Comparison of ENCODE assay signal across 18 cellular contexts in genomic region chr6:150698421-150698820, GRCh38.
DNase-seq lines count a peak whose midpoint lies in the region; ATAC-seq, FAIRE-seq and TF ChIP-seq lines count a peak whose summit lies in the region.
"Had no signal": no experiment of that assay in that cellular context is flagged by ENCODE, and none has a peak within 500 bp of the region (broad histone marks: within the 10 kb centered on the region; RNA-seq: fewer than 3 reads in every experiment).

No MANE protein-coding gene starts in this region.

- H3K4me3 ChIP-seq in mucosa of descending colon (no peak overlapping the region), lower leg skin (ENCODE audit: low read depth, poor library complexity, severe bottlenecking) (no peak overlapping the region)
- H3K4me3 ChIP-seq: coronary artery, hepatocyte, MG63, PC-9 had no signal

- no peaks in the 10 kb centered on the region for H3K36me3 ChIP-seq in mucosa of descending colon (ENCODE audit: low read depth)
- H3K36me3 ChIP-seq: brain microvascular endothelial cell, MG63 had no signal

- peaks cover 44 to 56% (median 50%) of the 10 kb centered on the region in 3 donors for H3K4me1 Mint-ChIP-seq in IgD-negative memory B cell
- peaks cover 4% of the 10 kb centered on the region for H3K4me1 Mint-ChIP-seq in activated naive CD8-positive, alpha-beta T cell treated with anti-CD3 and anti-CD28 coated beads for 36 hours

- peaks cover 2% of the 10 kb centered on the region for H3K36me3 Mint-ChIP-seq in IgD-negative memory B cell
- H3K36me3 Mint-ChIP-seq in activated naive CD8-positive, alpha-beta T cell treated with anti-CD3 and anti-CD28 coated beads for 36 hours: no peaks in the 10 kb centered on the region
- H3K36me3 Mint-ChIP-seq: natural killer cell treated with Interleukin-12 subunit alpha and Interleukin-12 subunit beta and Interleukin-15 and Interleukin-18, amount 100 ng/mL, for 72 hours had no signal

- no peaks in the 10 kb centered on the region for H3K9me3 ChIP-seq in mucosa of descending colon
- H3K9me3 ChIP-seq: MG63 had no signal

- no peak for FAIRE-seq in RCC 7860 (lab: Jason Lieb, UNC)

- peak overlapping the region in 3 of 4 donors; percentile 7 to 87 (median 72) for H3K4me3 Mint-ChIP-seq in IgD-negative memory B cell
- no peak overlapping the region for H3K4me3 Mint-ChIP-seq in activated naive CD8-positive, alpha-beta T cell treated with anti-CD3 and anti-CD28 coated beads for 36 hours
- H3K4me3 Mint-ChIP-seq: natural killer cell treated with Interleukin-12 subunit alpha and Interleukin-12 subunit beta and Interleukin-15 and Interleukin-18, amount 100 ng/mL, for 72 hours; T-helper 2 cell treated with Interferon-gamma antibody and Interleukin-4, amounts not matched to agents 5 μg/mL and 100 μg/mL, for 36 hours had no signal

- H3K27me3 Mint-ChIP-seq in IgD-negative memory B cell: no peaks in the 10 kb centered on the region
- H3K27me3 Mint-ChIP-seq in activated naive CD8-positive, alpha-beta T cell treated with anti-CD3 and anti-CD28 coated beads for 36 hours: peaks cover 4% of the 10 kb centered on the region

- no peak for DNase-seq in mucosa of descending colon
- no peak for DNase-seq in activated naive CD8-positive, alpha-beta T cell treated with anti-CD3 and anti-CD28 coated beads for 36 hours
- DNase-seq in RCC 7860 (ENCODE audit: low spot score): no peak
- no peak for DNase-seq in lower leg skin (ENCODE audit: low spot score in 2 of 2)
- DNase-seq: activated CD4-positive, CD25-positive, alpha-beta regulatory T cell; brain microvascular endothelial cell; mesendoderm; MG63; NCI-H2029 treated with DMSO at 0.1 percent for 48 hours; NCI-H524; PC-9 had no signal

- no peak for TF ChIP-seq POLR2A in lower leg skin (IDR thresholded peaks at IDR 0.05)

- no peaks in the 10 kb centered on the region for H3K4me1 ChIP-seq in mucosa of descending colon (ENCODE audit: low read depth)

- intact Hi-C loops in mucosa of descending colon (cut with DNase I, micrococcal nuclease): no loop called here
- intact Hi-C loops in lower leg skin (cut with DNase I; ENCODE audit: low total_unique reads): no loop called here

- H3K9me3 Mint-ChIP-seq in IgD-negative memory B cell: no peaks in the 10 kb centered on the region
- H3K9me3 Mint-ChIP-seq in activated naive CD8-positive, alpha-beta T cell treated with anti-CD3 and anti-CD28 coated beads for 36 hours: no peaks in the 10 kb centered on the region
- H3K9me3 Mint-ChIP-seq: natural killer cell treated with Interleukin-12 subunit alpha and Interleukin-12 subunit beta and Interleukin-15 and Interleukin-18, amount 100 ng/mL, for 72 hours; T-helper 2 cell treated with Interferon-gamma antibody and Interleukin-4, amounts not matched to agents 5 μg/mL and 100 μg/mL, for 36 hours had no signal

- H3K27ac Mint-ChIP-seq in IgD-negative memory B cell: peak overlapping the region in 2 of 3 donors; percentile 52 to 60
- H3K27ac Mint-ChIP-seq in activated naive CD8-positive, alpha-beta T cell treated with anti-CD3 and anti-CD28 coated beads for 36 hours: no peak overlapping the region
- H3K27ac Mint-ChIP-seq: natural killer cell treated with Interleukin-12 subunit alpha and Interleukin-12 subunit beta and Interleukin-15 and Interleukin-18, amount 100 ng/mL, for 72 hours; T-helper 2 cell treated with Interferon-gamma antibody and Interleukin-4, amounts not matched to agents 5 μg/mL and 100 μg/mL, for 36 hours had no signal

- TF ChIP-seq CTCF in mucosa of descending colon (IDR thresholded peaks at IDR 0.05) (no peak), lower leg skin (IDR thresholded peaks at IDR 0.05) (no peak)

- peak; percentile 59 for ATAC-seq in GM18907 (IDR thresholded peaks at IDR 0.05; ENCODE audit: unreplicated experiment)
- ATAC-seq in HG02678 (IDR thresholded peaks at IDR 0.05; ENCODE audit: unreplicated experiment): peak; percentile 68
- ATAC-seq in mucosa of descending colon: peak; percentile 32
- ATAC-seq: natural killer cell treated with Interleukin-12 subunit alpha and Interleukin-12 subunit beta and Interleukin-15 and Interleukin-18, amount 100 ng/mL, for 72 hours had no signal

- 73 to 89% methylated on average over 6 of the region's 6 CpGs for WGBS in lower leg skin, 2 donors
